8 cellular contexts compared by ENCODE assay signal in the genomic region with DNA sequence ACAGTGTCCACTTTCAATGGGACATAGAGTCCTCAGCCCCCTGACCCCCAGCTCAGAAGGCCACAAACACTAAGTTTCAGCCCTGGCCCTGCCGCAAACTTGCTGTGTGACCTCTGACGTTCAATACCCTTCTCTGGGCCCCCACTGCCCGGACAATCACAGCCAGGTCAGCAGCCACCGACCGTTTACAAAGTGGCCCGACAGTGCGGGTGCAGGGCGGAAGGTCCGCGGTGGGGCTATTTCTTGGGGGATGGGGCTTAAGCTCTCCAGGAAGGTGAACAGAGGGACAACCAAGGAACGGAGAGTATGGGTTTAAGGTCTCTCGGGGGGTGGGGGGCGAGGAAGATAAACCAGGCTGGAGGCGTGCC. TPM values are rescaled to one million over a fixed set of nuclear protein-coding genes. Genes with fewer than 3 reads are reported as not detected.
DNase-seq lines count a peak whose midpoint lies in the region; ATAC-seq, FAIRE-seq and TF ChIP-seq lines count a peak whose summit lies in the region.

No MANE protein-coding gene starts in this region.

- TF ChIP-seq EP300 in A549 (IDR thresholded peaks at IDR 0.05) = no peak

- CTCF ChIA-PET in A549 (lab: Yijun Ruan, JAX) = no interaction called here
- CTCF ChIA-PET in HEK293T (lab: Yijun Ruan, JAX) = no interaction called here

- no peaks in the 10 kb centered on the region for H3K27me3 ChIP-seq in mucosa of stomach (ENCODE audit: control insufficient read depth, insufficient read depth, low read length)

- no peak for TF ChIP-seq RAD21 in A549 (conservative IDR thresholded peaks at IDR 0.05 in 1 of 2, IDR thresholded peaks at IDR 0.05 in 1 of 2)

- no peak for FAIRE-seq in A549 (lab: Jason Lieb, UNC)

- H3K9me3 ChIP-seq in A549 (no peaks in the 10 kb centered on the region), KOPT-K1 (ENCODE audit: insufficient read depth, low read length, poor library complexity, severe bottlenecking) (no peaks in the 10 kb centered on the region), mucosa of stomach (ENCODE audit: control insufficient read depth, low read length) (no peaks in the 10 kb centered on the region)

- peaks cover 44% of the 10 kb centered on the region for H3K4me1 Mint-ChIP-seq in central memory CD8-positive, alpha-beta T cell

- H3K4me3 ChIP-seq in A549 (peak overlapping the region; percentile 71), mucosa of stomach (ENCODE audit: low read length) (peak overlapping the region; percentile 68)

- peak overlapping the region; percentile 88 for H3K4me2 ChIP-seq in A549

- 0% methylated on average over 4 of the region's 14 CpGs for WGBS in A549 (ENCODE audit: missing lambda C conversion rate)

- peak overlapping the region; percentile 94 for H3K27ac Mint-ChIP-seq in central memory CD8-positive, alpha-beta T cell (ENCODE audit: low read depth)

- no peak for TF ChIP-seq CTCF in A549 (IDR thresholded peaks at IDR 0.05)

- no peaks in the 10 kb centered on the region for H3K9me3 Mint-ChIP-seq in central memory CD8-positive, alpha-beta T cell

- no peaks in the 10 kb centered on the region for H3K27me3 Mint-ChIP-seq in central memory CD8-positive, alpha-beta T cell

- peak; percentile 6 to 31; a peak in 4 of 6 replicates for ATAC-seq in A549
- no peak for ATAC-seq in central memory CD8-positive, alpha-beta T cell (replicated peaks; ENCODE audit: extremely low read depth, poor library complexity, severe bottlenecking)
- no peak for ATAC-seq in HG03469 (IDR thresholded peaks at IDR 0.05; ENCODE audit: unreplicated experiment)

- no peak for TF ChIP-seq POLR2A in A549 (IDR thresholded peaks at IDR 0.05; ENCODE audit: low read length)

- H3K4me3 Mint-ChIP-seq in central memory CD8-positive, alpha-beta T cell = peak overlapping the region; percentile 98

- H3K36me3 Mint-ChIP-seq in central memory CD8-positive, alpha-beta T cell (ENCODE audit: insufficient read depth) = peaks cover 41% of the 10 kb centered on the region

- H3K4me1 ChIP-seq in A549 (peaks cover 7% of the 10 kb centered on the region; the same call in 2 of the 3 replicates), mucosa of stomach (ENCODE audit: control insufficient read depth, insufficient read depth, low read length) (peaks cover 23% of the 10 kb centered on the region)

- H3K36me3 ChIP-seq in KOPT-K1 (ENCODE audit: insufficient read depth, low read length) (peaks cover 49% of the 10 kb centered on the region), mucosa of stomach (ENCODE audit: control insufficient read depth, insufficient read depth, low read length) (no peaks in the 10 kb centered on the region)

- H3K9ac ChIP-seq in mucosa of stomach (ENCODE audit: low read length) = peak overlapping the region; percentile 71

- DNase-seq in A549 (ENCODE audit: low read depth in 1 of 2, low spot score in 1 of 2) (no peak), dedifferentiated amniotic fluid mesenchymal stem cell (ENCODE audit: extremely low spot score) (no peak), OCI-M2 (lab: John Stamatoyannopoulos, UW; ENCODE audit: unreplicated experiment) (no peak), HEK293T (ENCODE audit: extremely low spot score) (no peak)
- no peak for DNase-seq in central memory CD8-positive, alpha-beta T cell (ENCODE audit: low spot score in 2 of 2)

- H3K27ac ChIP-seq in A549 = peak overlapping the region; percentile 97 to 99
- H3K27ac ChIP-seq in KOPT-K1 (ENCODE audit: low read depth, low read length, poor library complexity, severe bottlenecking) = peak overlapping the region; percentile 95

- POLR2A ChIA-PET in A549 (lab: Yijun Ruan, JAX) = interaction anchor here (0.5 to 1.4 kb wide), 7 partner anchors 10 to 652 kb away, joined by 3 to 5 read pairs (median 3); partner anchors contain the start of gene NWD1
- POLR2A ChIA-PET in HEK293T (lab: Yijun Ruan, JAX) = interaction anchor here (0.6 to 2.6 kb wide), 9 partner anchors 8 to 163 kb away, joined by 3 to 13 read pairs (median 4); partner anchors contain the start of genes C19orf44, CALR3, MED26 and SLC35E1

TF ChIP-seq in A549, 52 proteins besides CTCF, POLR2A, EP300 and RAD21 (continues in another document):
- TF ChIP-seq NPAS2 (CRISPR knock-in tag; IDR thresholded peaks at IDR 0.05; ENCODE audit: borderline replicate concordance) (no peak), MYC (IDR thresholded peaks at IDR 0.05; ENCODE audit: borderline replicate concordance, low read length) (no peak), JUNB (IDR thresholded peaks at IDR 0.05) (no peak), BCL3 (IDR thresholded peaks at IDR 0.05) (no peak)

TF ChIP-seq in HEK293T, 16 proteins besides CTCF, POLR2A, EP300 and RAD21:
- no peak for TF ChIP-seq BHLHE40 (IDR thresholded peaks at IDR 0.05; ENCODE audit: borderline replicate concordance)
- TF ChIP-seq CTBP1 (IDR thresholded peaks at IDR 0.05; ENCODE audit: borderline replicate concordance) = no peak
- TF ChIP-seq NFRKB (IDR thresholded peaks at IDR 0.05) = no peak
- no peak for TF ChIP-seq HDGF (IDR thresholded peaks at IDR 0.05; ENCODE audit: borderline replicate concordance)
- TF ChIP-seq, protein P1, sequence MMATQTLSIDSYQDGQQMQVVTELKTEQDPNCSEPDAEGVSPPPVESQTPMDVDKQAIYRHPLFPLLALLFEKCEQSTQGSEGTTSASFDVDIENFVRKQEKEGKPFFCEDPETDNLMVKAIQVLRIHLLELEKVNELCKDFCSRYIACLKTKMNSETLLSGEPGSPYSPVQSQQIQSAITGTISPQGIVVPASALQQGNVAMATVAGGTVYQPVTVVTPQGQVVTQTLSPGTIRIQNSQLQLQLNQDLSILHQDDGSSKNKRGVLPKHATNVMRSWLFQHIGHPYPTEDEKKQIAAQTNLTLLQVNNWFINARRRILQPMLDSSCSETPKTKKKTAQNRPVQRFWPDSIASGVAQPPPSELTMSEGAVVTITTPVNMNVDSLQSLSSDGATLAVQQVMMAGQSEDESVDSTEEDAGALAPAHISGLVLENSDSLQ (IDR thresholded peaks at IDR 0.05) = no peak
- no peak for TF ChIP-seq L3MBTL2 (conservative IDR thresholded peaks at IDR 0.05)
- TF ChIP-seq TARDBP (IDR thresholded peaks at IDR 0.05) = no peak
- TF ChIP-seq FOXA1 (IDR thresholded peaks at IDR 0.05) = no peak
- TF ChIP-seq ELF4 (IDR thresholded peaks at IDR 0.05) = no peak
- TF ChIP-seq ZNF384 (IDR thresholded peaks at IDR 0.05) = no peak
- TF ChIP-seq SUZ12 (IDR thresholded peaks at IDR 0.05) = no peak
- no peak for TF ChIP-seq FOXM1 (IDR thresholded peaks at IDR 0.05; ENCODE audit: borderline replicate concordance)
- TF ChIP-seq SP1 (IDR thresholded peaks at IDR 0.05) = no peak
- no peak for TF ChIP-seq LEF1 (IDR thresholded peaks at IDR 0.05; ENCODE audit: borderline replicate concordance)
- no peak for TF ChIP-seq FOXK2 (IDR thresholded peaks at IDR 0.05)
- no peak for TF ChIP-seq ARNT (IDR thresholded peaks at IDR 0.05)

RNA-seq across cellular contexts. Expression of gene SMIM7, which starts 0.5 kb away (rescaled TPM):
- polyA plus RNA-seq in A549 (2011; rRNA removed) (98.8 and 103 TPM in 2 replicates), A549 (2017; fragmentation: RNase III; extraction: RNeasy Plus Mini Kit Qiagen cat#74134 plus additional on column Dnase treatment) (74.6 to 74.8 TPM (median 74.7 TPM) in 3 replicates)
- 52.4 and 54.4 TPM in 2 replicates for polyA plus RNA-seq in A549 (2012; cell fraction: cytosol; rRNA removed)
- 15.9 and 30.1 TPM in 2 replicates for polyA plus RNA-seq in A549 (2012; cell fraction: nucleus; rRNA removed)
- polyA minus RNA-seq in A549 (2011; rRNA and poly(A)+ RNA removed) = 39.4 and 51.8 TPM in 2 replicates

RNA-seq across cellular contexts. Expression of gene TMEM38A, which starts 1.5 kb away (rescaled TPM):
- 1.2 and 1.8 TPM in 2 replicates for polyA plus RNA-seq in A549 (2011; rRNA removed)
- 0.90 and 1.1 TPM in 2 replicates for polyA plus RNA-seq in A549 (2012; cell fraction: cytosol; rRNA removed)
- polyA plus RNA-seq in A549 (2012; cell fraction: nucleus; rRNA removed) = 0.69 and 0.74 TPM in 2 replicates
- polyA plus RNA-seq in A549 (2017; fragmentation: RNase III; extraction: RNeasy Plus Mini Kit Qiagen cat#74134 plus additional on column Dnase treatment) = 1.1 to 2.1 TPM (median 1.5 TPM) in 3 replicates
- 0.78 and 2.6 TPM in 2 replicates for polyA minus RNA-seq in A549 (2011; rRNA and poly(A)+ RNA removed)

RNA-seq across cellular contexts. Expression of gene MED26, which starts 31.4 kb away (rescaled TPM):
- 2.2 and 2.4 TPM in 2 replicates for polyA plus RNA-seq in A549 (2011; rRNA removed)
- 2.3 and 3.7 TPM in 2 replicates for polyA plus RNA-seq in A549 (2012; cell fraction: cytosol; rRNA removed)
- polyA plus RNA-seq in A549 (2012; cell fraction: nucleus; rRNA removed) = 4.8 and 6.5 TPM in 2 replicates
- polyA plus RNA-seq in A549 (2017; fragmentation: RNase III; extraction: RNeasy Plus Mini Kit Qiagen cat#74134 plus additional on column Dnase treatment) = 3.6 to 4.0 TPM (median 3.8 TPM) in 3 replicates
- 6.2 and 10.9 TPM in 2 replicates for polyA minus RNA-seq in A549 (2011; rRNA and poly(A)+ RNA removed)

Comparison
In these comparisons a context has a peak if more than half of its experiments do, and no peak if none do; other contexts are left out.
1. ATAC-seq: peak in A549 (2 of 2); none in central memory CD8-positive, alpha-beta T cell (single experiment) and HG03469 (single experiment).